Comparison of ENCODE assay signal across 8 cellular contexts in genomic region chr10:3775671-3776551, GRCh38. TPM values are rescaled to one million over a fixed set of nuclear protein-coding genes. Genes with fewer than 3 reads are reported as not detected.
DNase-seq lines count a peak whose midpoint lies in the region; ATAC-seq and TF ChIP-seq lines count a peak whose summit lies in the region.

No MANE protein-coding gene starts in this region.

- H3K9me3 ChIP-seq in DND-41 (ENCODE audit: insufficient read depth, low read length, severe bottlenecking) (no peaks in the 10 kb centered on the region), hepatocyte (ENCODE audit: low read depth) (no peaks in the 10 kb centered on the region)

- ATAC-seq in DND-41 (ENCODE audit: insufficient read depth, low read depth) (peak; percentile 52), GM21423 (IDR thresholded peaks at IDR 0.05; ENCODE audit: unreplicated experiment) (no peak)

- H4K20me1 ChIP-seq in DND-41 (ENCODE audit: insufficient read depth, low read length) (peaks cover 47% of the 10 kb centered on the region), hepatocyte (ENCODE audit: insufficient read depth, poor library complexity, severe bottlenecking) (peaks cover 33% of the 10 kb centered on the region)

- peak overlapping the region; percentile 7; the same call in 1 of the 2 replicates for H3K27ac ChIP-seq in DND-41 (ENCODE audit: low read length)
- H3K27ac ChIP-seq in angular gyrus (ENCODE audit: low read depth, low read length) = peak overlapping the region; percentile 46
- peak overlapping the region; percentile 77 for H3K27ac ChIP-seq in hepatocyte
- H3K27ac ChIP-seq in skin epidermis = peak overlapping the region in 20 of 21 experiments; percentile 39 to 100 (median 100)

- H2AFZ ChIP-seq in DND-41 (ENCODE audit: low read depth, low read length) (no peak overlapping the region), hepatocyte (no peak overlapping the region)

- H3K4me2 ChIP-seq in DND-41 (ENCODE audit: insufficient read depth, low read length) (no peak overlapping the region), hepatocyte (no peak overlapping the region)

- H3K36me3 ChIP-seq in DND-41 (ENCODE audit: insufficient read depth, low read length) (peaks cover 64% of the 10 kb centered on the region), hepatocyte (replicated peaks; ENCODE audit: insufficient read depth, low read depth) (peaks cover 15% of the 10 kb centered on the region)

- CTCF ChIA-PET in GM10248 (lab: Yijun Ruan, JAX) = interaction anchor here (0.9 to 1.5 kb wide), 5 partner anchors 9 to 65 kb away, joined by 3 to 4 read pairs (median 3); partner anchors contain the start of gene KLF6

- POLR2A ChIA-PET in GM10248 (lab: Yijun Ruan, JAX) = interaction anchor here (0.9 to 2.5 kb wide), 3 partner anchors 9 to 30 kb away, joined by 8 to 17 read pairs (median 8); partner anchors contain the start of gene KLF6

- peaks cover 38% of the 10 kb centered on the region for H3K79me2 ChIP-seq in DND-41 (ENCODE audit: insufficient read depth, low read length)
- H3K79me2 ChIP-seq in hepatocyte = peaks cover 31% of the 10 kb centered on the region

- H3K9ac ChIP-seq in DND-41 (ENCODE audit: low read depth, low read length) = no peak overlapping the region

- WGBS in hepatocyte (ENCODE audit: low lambda C conversion rate, missing lambda C conversion rate) = 60% methylated on average over 9 of the region's 9 CpGs

- H3K27me3 ChIP-seq in DND-41 (ENCODE audit: insufficient read depth, low read length, poor library complexity) = no peaks in the 10 kb centered on the region
- no peaks in the 10 kb centered on the region for H3K27me3 ChIP-seq in hepatocyte

- H3K4me1 ChIP-seq in DND-41 (ENCODE audit: insufficient read depth, low read length) (peaks cover 32% of the 10 kb centered on the region), hepatocyte (ENCODE audit: insufficient read depth) (peaks cover 25% of the 10 kb centered on the region)

- H3K9me2 ChIP-seq in hepatocyte (replicated peaks; ENCODE audit: insufficient read depth) = no peaks in the 10 kb centered on the region

- TF ChIP-seq CTCF in DND-41 (IDR thresholded peaks at IDR 0.05; ENCODE audit: borderline replicate concordance, extremely low read depth, low read length, poor library complexity, severe bottlenecking) = no peak
- no peak for TF ChIP-seq CTCF in hepatocyte (IDR thresholded peaks at IDR 0.05; ENCODE audit: poor library complexity)
- TF ChIP-seq CTCF in GM10248 (IDR thresholded peaks at IDR 0.05; ENCODE audit: control extremely low read depth, extremely low read depth, low read depth, missing control alignments) = no peak

- peak; percentile 35 for DNase-seq in DND-41
- peak; percentile 28 for DNase-seq in MV-4-11 (lab: John Stamatoyannopoulos, UW)
- peak; percentile 70 for DNase-seq in hepatocyte (ENCODE audit: low spot score)
- no peak for DNase-seq in GM10248 (ENCODE audit: extremely low spot score)
- no peak for DNase-seq in NCI-H1105 (lab: John Stamatoyannopoulos, UW)

- H3K4me3 ChIP-seq in DND-41 (ENCODE audit: low read depth in 1 of 2, low read length in 2 of 2) = no peak overlapping the region
- no peak overlapping the region for H3K4me3 ChIP-seq in hepatocyte
- H3K4me3 ChIP-seq in skin epidermis = peak overlapping the region in 1 of 7 experiments; percentile 14

RNA-seq across cellular contexts. Expression of gene KLF6, which starts 9.1 kb away (rescaled TPM):
- total RNA-seq in hepatocyte = 157 and 187 TPM in 2 replicates
- polyA plus RNA-seq in hepatocyte = 602 and 816 TPM in 2 replicates

Comparison
In these comparisons a context has a peak if more than half of its experiments do, and no peak if none do; other contexts are left out.
1. DNase-seq: peak in DND-41 (single experiment), MV-4-11 (single experiment) and hepatocyte (single experiment); none in GM10248 (single experiment) and NCI-H1105 (single experiment).
2. H3K27ac ChIP-seq: peak in every context shown above with its lines; median percentile 100 in skin epidermis; 77 in hepatocyte; 46 in angular gyrus; 7 in DND-41.